Comparison of ENCODE assay signal across 10 cellular contexts in the genomic region with DNA sequence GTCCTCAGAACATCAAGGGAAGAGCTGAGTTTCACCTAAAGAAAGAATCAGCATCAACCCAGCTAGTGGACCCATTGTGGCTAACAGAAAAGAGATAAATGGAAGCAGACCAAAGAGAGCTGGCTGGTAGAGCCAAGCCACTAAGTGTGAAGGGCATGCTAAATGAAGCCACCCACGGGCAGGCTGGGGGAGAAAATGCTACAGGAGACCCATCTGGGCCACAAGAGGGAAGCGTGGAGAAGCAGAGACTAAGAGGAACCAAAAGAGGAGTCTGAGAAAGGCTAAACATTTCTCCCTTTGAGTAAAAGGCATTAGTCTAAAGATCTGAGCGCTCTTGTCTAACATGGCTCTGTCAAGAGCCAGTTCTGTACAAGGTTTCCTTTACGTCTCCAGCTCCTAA. TPM values are rescaled to one million over a fixed set of nuclear protein-coding genes. Genes with fewer than 3 reads are reported as not detected.
DNase-seq lines count a peak whose midpoint lies in the region; ATAC-seq, FAIRE-seq and TF ChIP-seq lines count a peak whose summit lies in the region.
"Had no signal": no experiment of that assay in that cellular context is flagged by ENCODE, and none has a peak within 500 bp of the region (broad histone marks: within the 10 kb centered on the region; RNA-seq: fewer than 3 reads in every experiment).

No MANE protein-coding gene starts in this region.

- SMC1A ChIA-PET in GM12878 (lab: Charles Lee; ENCODE audit: uncharacterized antibody, unreplicated experiment) = interaction anchor here (1.1 to 1.4 kb wide), 2 partner anchors 9 to 11 kb away, joined by 3 to 5 read pairs; no protein-coding TSS in a partner anchor

- TF ChIP-seq CTCF in AG09309 (IDR thresholded peaks at IDR 0.05; ENCODE audit: control insufficient read depth, insufficient read depth, low read depth, low read length, missing control alignments) (peak; percentile 30), GM12878 (IDR thresholded peaks at IDR 0.05 in 2 of 3, conservative IDR thresholded peaks at IDR 0.05 in 1 of 3; ENCODE audit: control insufficient read depth in 2 of 3, extremely low read depth in 1 of 3, insufficient read depth in 1 of 3, low read depth in 3 of 3, low read length in 3 of 3) (0 out of 6 replicates have a peak, but pooled peaks of 1 of the 3 experiments have one; percentile 11), omental fat pad (IDR thresholded peaks at IDR 0.05) (no peak), upper lobe of right lung (IDR thresholded peaks at IDR 0.05) (no peak)

- in situ Hi-C loops in GM12878 (cut with MboI) = no loop called here

- H3K9me3 ChIP-seq in GM12878 (replicated peaks; ENCODE audit: control insufficient read depth, insufficient read depth, low read length) (no peaks in the 10 kb centered on the region), upper lobe of right lung (no peaks in the 10 kb centered on the region)
- H3K9me3 ChIP-seq: SJSA1 had no signal

- H3K79me2 ChIP-seq in GM12878 (ENCODE audit: control insufficient read depth, insufficient read depth, low read length) = peaks cover 22% of the 10 kb centered on the region

- H3K4me1 ChIP-seq in GM12878 (ENCODE audit: control insufficient read depth, insufficient read depth, low read length) (peaks cover 6% of the 10 kb centered on the region; the same call in 1 of the 2 replicates), upper lobe of right lung (no peaks in the 10 kb centered on the region)
- H3K4me1 ChIP-seq: SJSA1 had no signal

- TF ChIP-seq RAD21 in GM12878 (IDR thresholded peaks at IDR 0.05; ENCODE audit: insufficient read depth, low read depth, low read length) = peak; percentile 24; the same call in 1 of the 2 replicates

- WGBS in GM12878 (ENCODE audit: insufficient coverage, insufficient replicate concordance, low lambda C conversion rate, missing lambda C conversion rate) = 55% methylated on average over 4 of the region's 4 CpGs

- DNase-seq in AG09309 (ENCODE audit: low read depth) = no peak
- DNase-seq in GM03348 (ENCODE audit: low spot score) = peak; percentile 11
- peak; percentile 22 for DNase-seq in HT1080 (ENCODE audit: low read depth)
- DNase-seq in GM12878 (ENCODE audit: low read depth, low spot score) = no peak
- DNase-seq in omental fat pad (ENCODE audit: low spot score) = no peak
- DNase-seq in NCI-H128 (lab: John Stamatoyannopoulos, UW; ENCODE audit: unreplicated experiment) = no peak
- no peak for DNase-seq in upper lobe of right lung
- DNase-seq in T-helper 9 cell = no peak

- no peaks in the 10 kb centered on the region for H4K20me1 ChIP-seq in GM12878 (ENCODE audit: control insufficient read depth, insufficient read depth)

- POLR2A ChIA-PET in GM12878 (lab: Charles Lee) = no interaction called here

- ATAC-seq in GM12878 (peak; percentile 64), omental fat pad (ENCODE audit: low FRiP score) (no peak), upper lobe of right lung (no peak)

- no peak overlapping the region for H3K9ac ChIP-seq in GM12878 (ENCODE audit: control insufficient read depth, insufficient read depth, low read length)

- no TSS peak for BruUV-seq in GM12878 (replicated peaks; lab: Mats Ljungman, UMichigan)

- H3K27ac ChIP-seq in GM12878 (ENCODE audit: control insufficient read depth, insufficient read depth) (no peak overlapping the region), upper lobe of right lung (no peak overlapping the region)
- H3K27ac ChIP-seq: SJSA1, skin epidermis had no signal

- no peak for FAIRE-seq in GM12878 (lab: Jason Lieb, UNC)

- RAD21 ChIA-PET in GM12878 (lab: Charles Lee; ENCODE audit: unreplicated experiment) = interaction anchor here (0.8 kb wide), 1 partner anchor 15 kb away, joined by 3 read pairs; the partner anchor contains the start of gene CWC22

- TF ChIP-seq POLR2A in GM12878 (IDR thresholded peaks at IDR 0.05; ENCODE audit: low read depth, low read length) = no peak

- TF ChIP-seq EP300 in GM12878 (IDR thresholded peaks at IDR 0.05; ENCODE audit: borderline replicate concordance in 1 of 2, control insufficient read depth in 1 of 2, low read depth in 2 of 2, low read length in 2 of 2) = no peak

- no peak overlapping the region for H3K4me2 ChIP-seq in GM12878 (ENCODE audit: control insufficient read depth, insufficient read depth)

- H3K27me3 ChIP-seq in GM12878 (replicated peaks in 1 of 2; ENCODE audit: control insufficient read depth in 2 of 2, insufficient read depth in 2 of 2, low read length in 1 of 2) (no peaks in the 10 kb centered on the region), upper lobe of right lung (no peaks in the 10 kb centered on the region)
- H3K27me3 ChIP-seq: SJSA1 had no signal

- intact Hi-C loops in GM12878 (cut with micrococcal nuclease; ENCODE audit: unreplicated experiment) (no loop called here), upper lobe of right lung (cut with DNase I) (no loop called here)

- CTCF ChIA-PET in GM12878 (lab: Yijun Ruan, JAX) = interaction anchor here (1.1 kb wide), 1 partner anchor 18 kb away, joined by 3 read pairs; no protein-coding TSS in a partner anchor

- H2AFZ ChIP-seq in GM12878 (ENCODE audit: control insufficient read depth, low read depth, low read length) = no peak overlapping the region

- H3K36me3 ChIP-seq in GM12878 (ENCODE audit: control insufficient read depth in 2 of 2, insufficient read depth in 2 of 2, low read length in 1 of 2) (peaks cover 2 to 8% of the 10 kb centered on the region in 2 experiments; a peak in 2 of 4 replicates), upper lobe of right lung (peaks cover 58% of the 10 kb centered on the region)

- H3K4me3 ChIP-seq in AG09309 (ENCODE audit: control insufficient read depth, low read depth, low read length) (no peak overlapping the region), GM12878 (no peak overlapping the region), upper lobe of right lung (no peak overlapping the region)
- H3K4me3 ChIP-seq: SJSA1, skin epidermis had no signal

TF ChIP-seq in GM12878, 131 proteins besides CTCF, POLR2A, EP300 and RAD21 (continues in another document):
- TF ChIP-seq IRF4 (IDR thresholded peaks at IDR 0.05; ENCODE audit: low read depth, low read length) (no peak), CBX3 (IDR thresholded peaks at IDR 0.05; ENCODE audit: borderline replicate concordance, low read depth) (no peak), GABPA (IDR thresholded peaks at IDR 0.05; ENCODE audit: low read depth) (no peak), BHLHE40 (IDR thresholded peaks at IDR 0.05; ENCODE audit: borderline replicate concordance in 1 of 2, low read depth in 2 of 2, low read length in 1 of 2) (no peak), TAF1 (IDR thresholded peaks at IDR 0.05; ENCODE audit: borderline replicate concordance, low read depth, low read length) (no peak), TCF7 (IDR thresholded peaks at IDR 0.05; ENCODE audit: borderline replicate concordance) (no peak), MXI1 (IDR thresholded peaks at IDR 0.05; ENCODE audit: low read depth, low read length) (no peak), IRF5 (IDR thresholded peaks at IDR 0.05; ENCODE audit: borderline replicate concordance) (no peak), ZNF207 (IDR thresholded peaks at IDR 0.05; ENCODE audit: borderline replicate concordance) (no peak)
- TF ChIP-seq, protein P1, sequence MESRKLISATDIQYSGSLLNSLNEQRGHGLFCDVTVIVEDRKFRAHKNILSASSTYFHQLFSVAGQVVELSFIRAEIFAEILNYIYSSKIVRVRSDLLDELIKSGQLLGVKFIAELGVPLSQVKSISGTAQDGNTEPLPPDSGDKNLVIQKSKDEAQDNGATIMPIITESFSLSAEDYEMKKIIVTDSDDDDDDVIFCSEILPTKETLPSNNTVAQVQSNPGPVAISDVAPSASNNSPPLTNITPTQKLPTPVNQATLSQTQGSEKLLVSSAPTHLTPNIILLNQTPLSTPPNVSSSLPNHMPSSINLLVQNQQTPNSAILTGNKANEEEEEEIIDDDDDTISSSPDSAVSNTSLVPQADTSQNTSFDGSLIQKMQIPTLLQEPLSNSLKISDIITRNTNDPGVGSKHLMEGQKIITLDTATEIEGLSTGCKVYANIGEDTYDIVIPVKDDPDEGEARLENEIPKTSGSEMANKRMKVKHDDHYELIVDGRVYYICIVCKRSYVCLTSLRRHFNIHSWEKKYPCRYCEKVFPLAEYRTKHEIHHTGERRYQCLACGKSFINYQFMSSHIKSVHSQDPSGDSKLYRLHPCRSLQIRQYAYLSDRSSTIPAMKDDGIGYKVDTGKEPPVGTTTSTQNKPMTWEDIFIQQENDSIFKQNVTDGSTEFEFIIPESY (IDR thresholded peaks at IDR 0.05) = no peak

RNA-seq across cellular contexts. Expression of gene CWC22, which starts 15.8 kb away (rescaled TPM):
- 22.0 and 22.5 TPM in 2 replicates for total RNA-seq in HT1080 (2014; rRNA removed; shearing (Covaris generic))
- polyA plus RNA-seq in HT1080 (2015; cell fraction: cytosol; rRNA removed) = 24.8 and 31.6 TPM in 2 replicates
- polyA plus RNA-seq in HT1080 (2015; cell fraction: nucleus; rRNA removed) = 59.0 and 60.4 TPM in 2 replicates
- 20.3 and 20.4 TPM in 2 replicates for total RNA-seq in GM12878 (2013; cell fraction: nucleolus; rRNA removed)
- 19.2 and 21.3 TPM in 2 replicates for total RNA-seq in GM12878 (2014; rRNA removed)
- 26.3 and 26.9 TPM in 2 replicates for total RNA-seq in GM12878 (2014; rRNA removed; fragmentation: Illumina TruSeq; extraction: Trizol)
- total RNA-seq in GM12878 (2021) = 20.4 and 22.1 TPM in 2 replicates
- polyA plus RNA-seq in GM12878 (2011; ENCODE audit: low read depth) = 7.5 TPM
- 8.2 and 12.1 TPM in 2 replicates for polyA plus RNA-seq in GM12878 (2011; rRNA removed)
- polyA plus RNA-seq in GM12878 (2011; cell fraction: cytosol; rRNA removed) = 3.0 and 4.7 TPM in 2 replicates
- 4.9 and 8.1 TPM in 2 replicates for polyA plus RNA-seq in GM12878 (2011; cell fraction: nucleus; rRNA removed)
- 13.2 and 17.1 TPM in 2 replicates for polyA plus RNA-seq in GM12878 (2012)
- 38.5 and 50.8 TPM in 2 replicates for polyA plus RNA-seq in GM12878 (2014; fragmentation: Illumina TruSeq; extraction: Trizol)
- 10 to 100 TPM; 26.4 to 29.5 TPM for polyA plus RNA-seq in GM12878 (2014; fragmentation: Nextera tagmentation; extraction: Ambion mirVana)
- polyA plus RNA-seq in GM12878 (2014; rRNA removed) = 13.8 and 16.6 TPM in 2 replicates
- 10 to 100 TPM; 34.2 to 34.9 TPM for polyA plus RNA-seq in GM12878 (2016; fragmentation: Nextera tagmentation; extraction: Ambion mirVana)
- 6.9 and 11.8 TPM in 2 replicates for polyA minus RNA-seq in GM12878 (2011; rRNA and poly(A)+ RNA removed)
- polyA minus RNA-seq in GM12878 (2011; cell fraction: cytosol; rRNA and poly(A)+ RNA removed) = 3.3 and 5.9 TPM in 2 replicates
- 5.4 and 6.9 TPM in 2 replicates for polyA minus RNA-seq in GM12878 (2011; cell fraction: nucleus; rRNA and poly(A)+ RNA removed)
- 10 to 100 TPM; 16.4 to 21.8 (median 18.2) TPM for total RNA-seq in omental fat pad
- total RNA-seq in upper lobe of right lung = 19.8 TPM

Comparison
In these comparisons a context has a peak if more than half of its experiments do, and no peak if none do; other contexts are left out.
1. DNase-seq: peak in GM03348 (single experiment) and HT1080 (single experiment); none in AG09309 (single experiment), GM12878 (single experiment), omental fat pad (single experiment), NCI-H128 (single experiment), upper lobe of right lung (single experiment) and T-helper 9 cell (single experiment).